Comparison of ENCODE assay signal across 2 cellular contexts in genomic region chr6:131456565-131456964, GRCh38.
A peak's percentile ranks its signal among the peaks of the same experiment; 100 is the strongest.
TF ChIP-seq lines count a peak whose summit lies in the region.

No MANE protein-coding gene starts in this region.

TF ChIP-seq in HepG2, 621 proteins besides CTCF, POLR2A, EP300 and RAD21:
- TF ChIP-seq PRDM15 (CRISPR knock-in tag; IDR thresholded peaks at IDR 0.05), result peak; percentile 89
- TF ChIP-seq ZNF660 (CRISPR knock-in tag; IDR thresholded peaks at IDR 0.05; ENCODE audit: borderline replicate concordance, low read depth), result no peak
- no peak for TF ChIP-seq KDM6A (CRISPR knock-in tag; IDR thresholded peaks at IDR 0.05; ENCODE audit: low read depth)

TF ChIP-seq in H1, 55 proteins besides CTCF, POLR2A, EP300 and RAD21 (continued from another document):
- TF ChIP-seq POLR2AphosphoS5 (IDR thresholded peaks at IDR 0.05; ENCODE audit: low read depth, low read length) (no peak), TAF7 (optimal IDR thresholded peaks at IDR 0.05; ENCODE audit: borderline replicate concordance, low read depth, low read length) (no peak), NANOG (IDR thresholded peaks at IDR 0.05; ENCODE audit: insufficient read depth, low read depth, low read length, poor library complexity, severe bottlenecking) (no peak), SIX5 (IDR thresholded peaks at IDR 0.05; ENCODE audit: low read depth, low read length) (no peak), CHD2 (IDR thresholded peaks at IDR 0.05; ENCODE audit: low read length) (no peak), JUND (IDR thresholded peaks at IDR 0.05; ENCODE audit: low read length) (no peak), NRF1 (IDR thresholded peaks at IDR 0.05; ENCODE audit: low read depth, low read length) (no peak), BRCA1 (IDR thresholded peaks at IDR 0.05; ENCODE audit: low read depth, low read length) (no peak), SUZ12 (IDR thresholded peaks at IDR 0.05; ENCODE audit: low read length) (no peak), SAP30 (IDR thresholded peaks at IDR 0.05; ENCODE audit: insufficient read depth, insufficient replicate concordance, low read length) (no peak), USF2 (IDR thresholded peaks at IDR 0.05; ENCODE audit: low read length) (no peak), KDM4A (IDR thresholded peaks at IDR 0.05; ENCODE audit: low read depth, low read length, severe bottlenecking) (no peak), KDM1A (IDR thresholded peaks at IDR 0.05; ENCODE audit: borderline replicate concordance, low read length) (no peak)
TF ChIP-seq in H1: peak in this region for 0.
